In genomic region chr20:5785146-5785545, GRCh38 we compare ENCODE assay signal across 1 cellular context.
TF ChIP-seq lines count a peak whose summit lies in the region.

No MANE protein-coding gene starts in this region.

TF ChIP-seq in K562, 482 proteins besides CTCF, POLR2A, EP300 and RAD21:
- TF ChIP-seq DPF2 (IDR thresholded peaks at IDR 0.05) (0 out of 2 replicates have a peak, but pooled peaks have one; percentile 46), RBM25 (IDR thresholded peaks at IDR 0.05; ENCODE audit: low read depth, low read length, severe bottlenecking) (peak; percentile 50), GABPA (tag; conservative IDR thresholded peaks at IDR 0.05; ENCODE audit: low read depth) (no peak), ZNF717 (CRISPR knock-in tag; IDR thresholded peaks at IDR 0.05) (no peak), ZNF134 (CRISPR knock-in tag; conservative IDR thresholded peaks at IDR 0.05) (no peak), KHSRP (IDR thresholded peaks at IDR 0.05) (no peak), CXXC5 (CRISPR knock-in tag; IDR thresholded peaks at IDR 0.05) (no peak; the same call in 1 of the 2 replicates), ZNF224 (CRISPR knock-in tag; IDR thresholded peaks at IDR 0.05) (no peak), E2F5 (CRISPR knock-in tag; IDR thresholded peaks at IDR 0.05) (0 out of 2 replicates have a peak, but pooled peaks have one; percentile 38), GATA2 (CRISPR knock-in tag; IDR thresholded peaks at IDR 0.05) (peak; percentile 7; the same call in 1 of the 2 replicates), GATAD2B (IDR thresholded peaks at IDR 0.05; ENCODE audit: borderline replicate concordance) (no peak), ZBTB34 (CRISPR knock-in tag; IDR thresholded peaks at IDR 0.05) (no peak), ATF7 (IDR thresholded peaks at IDR 0.05) (0 out of 2 replicates have a peak, but pooled peaks have one; percentile 11), RBM17 (IDR thresholded peaks at IDR 0.05; ENCODE audit: borderline replicate concordance, low read depth, low read length) (no peak), RFX7 (CRISPR knock-in tag; IDR thresholded peaks at IDR 0.05) (no peak), SMAD1 (IDR thresholded peaks at IDR 0.05; ENCODE audit: low read depth, low read length, partially characterized antibody) (no peak), SAFB (IDR thresholded peaks at IDR 0.05; ENCODE audit: borderline replicate concordance, low read depth, low read length) (no peak), IRF9 (tag; IDR thresholded peaks at IDR 0.05) (no peak), SMARCA4 (IDR thresholded peaks at IDR 0.05) (0 out of 2 replicates have a peak, but pooled peaks have one; percentile 7), ZBTB5 (IDR thresholded peaks at IDR 0.05) (no peak), ZBTB43 (CRISPR knock-in tag; IDR thresholded peaks at IDR 0.05) (0 out of 2 replicates have a peak, but pooled peaks have one; percentile 1), ZNF551 (CRISPR knock-in tag; IDR thresholded peaks at IDR 0.05) (no peak), PML (IDR thresholded peaks at IDR 0.05; ENCODE audit: low read length) (no peak), NR2C2 (CRISPR knock-in tag; IDR thresholded peaks at IDR 0.05) (no peak), NR2C2 (tag; IDR thresholded peaks at IDR 0.05) (no peak), WHSC1 (IDR thresholded peaks at IDR 0.05; ENCODE audit: low read length) (no peak), NR2F6 (CRISPR knock-in tag; IDR thresholded peaks at IDR 0.05) (no peak), FOXJ2 (tag; IDR thresholded peaks at IDR 0.05) (no peak), E2F4 (CRISPR knock-in tag; IDR thresholded peaks at IDR 0.05; ENCODE audit: low read depth) (no peak), ATF1 (CRISPR knock-in tag; IDR thresholded peaks at IDR 0.05) (no peak), ATF1 (tag; IDR thresholded peaks at IDR 0.05) (no peak; the same call in 1 of the 2 replicates), ZNF124 (CRISPR knock-in tag; IDR thresholded peaks at IDR 0.05) (no peak), CC2D1A (IDR thresholded peaks at IDR 0.05) (no peak), NCOA1 (IDR thresholded peaks at IDR 0.05; ENCODE audit: low read depth) (no peak), ZNF785 (CRISPR knock-in tag; IDR thresholded peaks at IDR 0.05) (no peak), STAT5A (IDR thresholded peaks at IDR 0.05; ENCODE audit: borderline replicate concordance, low read length) (no peak)
